10 cellular contexts compared by ENCODE assay signal in the genomic region with DNA sequence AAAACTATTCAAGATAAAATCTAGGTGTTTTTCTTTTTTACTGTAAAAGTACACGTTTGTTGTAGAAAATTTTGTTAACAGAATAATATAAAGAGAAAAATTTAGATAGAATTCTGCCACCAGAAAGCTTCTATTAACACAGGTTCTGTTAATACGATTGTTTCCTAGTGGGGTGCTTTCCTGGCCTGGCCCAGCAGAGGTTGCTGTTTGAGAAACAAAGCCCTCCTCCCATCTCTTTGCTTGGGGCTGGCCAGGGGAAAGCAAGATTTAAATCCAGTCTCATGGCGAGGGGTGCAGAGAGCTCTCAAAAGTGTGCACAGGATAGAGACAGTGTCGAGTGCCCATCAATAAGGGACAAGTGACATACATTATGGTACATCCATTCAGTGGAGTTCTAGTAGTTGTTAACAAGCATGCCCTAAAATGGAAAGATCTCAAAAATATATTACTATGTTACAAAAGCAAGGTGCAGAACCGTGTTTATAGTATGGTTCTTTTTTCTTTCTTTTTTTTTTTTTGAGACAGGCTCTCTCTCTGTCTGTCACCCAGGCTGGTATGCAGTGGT. TPM values are rescaled to one million over a fixed set of nuclear protein-coding genes. Genes with fewer than 3 reads are reported as not detected.
DNase-seq lines count a peak whose midpoint lies in the region; ATAC-seq and TF ChIP-seq lines count a peak whose summit lies in the region.
"Had no signal": no experiment of that assay in that cellular context is flagged by ENCODE, and none has a peak within 500 bp of the region (broad histone marks: within the 10 kb centered on the region; RNA-seq: fewer than 3 reads in every experiment).

No MANE protein-coding gene starts in this region.

- no peak overlapping the region for H3K4me2 ChIP-seq in mammary epithelial cell (ENCODE audit: insufficient read depth, low read depth, low read length)

- no peak overlapping the region for H3K27ac ChIP-seq in mammary epithelial cell (ENCODE audit: insufficient read depth, low read depth, low read length)
- no peak overlapping the region for H3K27ac ChIP-seq in suprapubic skin
- no peak overlapping the region for H3K27ac ChIP-seq in tibial nerve
- H3K27ac ChIP-seq: SK-N-MC had no signal

- H3K36me3 ChIP-seq in mammary epithelial cell (ENCODE audit: insufficient read depth, low read length) (no peaks in the 10 kb centered on the region), suprapubic skin (no peaks in the 10 kb centered on the region), tibial nerve (no peaks in the 10 kb centered on the region)

- TF ChIP-seq EP300 in suprapubic skin (IDR thresholded peaks at IDR 0.05): no peak
- no peak for TF ChIP-seq EP300 in tibial nerve (IDR thresholded peaks at IDR 0.05)

- no TSS peak for BruUV-seq in mammary epithelial cell (replicated peaks; lab: Mats Ljungman, UMichigan)

- dilution Hi-C loops in mammary epithelial cell (cut with HindIII; ENCODE audit: low sequenced_read_pairs): no loop called here

- DNase-seq in activated CD4-positive, alpha-beta T cell treated with anti-CD3 and anti-CD28 coated beads, Interleukin-2, amount 10 ng/mL, durations not matched to agents 7 days and 5 days: peak; percentile 14
- DNase-seq in activated CD4-positive, alpha-beta T cell treated with anti-CD3 and anti-CD28 coated beads for 1 hour: no peak
- DNase-seq in HT-29 (ENCODE audit: low spot score) (peak; percentile 20), mammary epithelial cell (no peak), suprapubic skin (ENCODE audit: low spot score in 2 of 2) (no peak), NCI-H2107 (lab: John Stamatoyannopoulos, UW) (no peak), tibial nerve (ENCODE audit: low spot score in 2 of 2) (no peak)
- DNase-seq in stimulated activated naive B cell treated with anti-CD40 and anti-IgM and Interleukin-4, amounts not matched to agents 10 μg/mL and 1 μg/mL and 100 μg/mL, for 72 hours: no peak

- CTCF ChIA-PET in activated CD4-positive, alpha-beta T cell treated with anti-CD3 and anti-CD28 coated beads, Interleukin-2, amount 10 ng/mL, durations not matched to agents 7 days and 5 days (lab: Charles Lee): interaction anchor here (0.5 to 1.9 kb wide), 7 partner anchors 10 to 132 kb away, joined by 3 to 5 read pairs (median 4); no protein-coding TSS in a partner anchor
- CTCF ChIA-PET in mammary epithelial cell (lab: Charles Lee; ENCODE audit: low non-redundant PET): interaction anchor here (0.6 kb wide), 3 partner anchors 91 to 207 kb away, joined by 3 to 7 read pairs (median 4); a partner anchor contains a TSS

- H3K27ac Mint-ChIP-seq in activated CD4-positive, alpha-beta T cell treated with anti-CD3 and anti-CD28 coated beads, Interleukin-2, amount 10 ng/mL, durations not matched to agents 7 days and 5 days: no peak overlapping the region
- no peak overlapping the region for H3K27ac Mint-ChIP-seq in stimulated activated naive B cell treated with anti-CD40 and anti-IgM and Interleukin-4, amounts not matched to agents 10 μg/mL and 1 μg/mL and 100 μg/mL, for 72 hours

- TF ChIP-seq POLR2A in suprapubic skin (IDR thresholded peaks at IDR 0.05) (no peak), tibial nerve (IDR thresholded peaks at IDR 0.05) (no peak)

- H3K79me2 ChIP-seq in mammary epithelial cell (ENCODE audit: insufficient read depth, low read length): no peaks in the 10 kb centered on the region

- H3K9me3 ChIP-seq in mammary epithelial cell (replicated peaks; ENCODE audit: insufficient read depth, low read length) (no peaks in the 10 kb centered on the region), suprapubic skin (no peaks in the 10 kb centered on the region), tibial nerve (no peaks in the 10 kb centered on the region)
- H3K9me3 ChIP-seq: Caco-2 had no signal

- POLR2A ChIA-PET in activated CD4-positive, alpha-beta T cell treated with anti-CD3 and anti-CD28 coated beads, Interleukin-2, amount 10 ng/mL, durations not matched to agents 7 days and 5 days (lab: Charles Lee): no interaction called here

- peaks cover 3% of the 10 kb centered on the region for H3K4me1 Mint-ChIP-seq in activated CD4-positive, alpha-beta T cell treated with anti-CD3 and anti-CD28 coated beads, Interleukin-2, amount 10 ng/mL, durations not matched to agents 7 days and 5 days
- peaks cover 7 to 22% of the 10 kb centered on the region in 2 donors for H3K4me1 Mint-ChIP-seq in stimulated activated naive B cell treated with anti-CD40 and anti-IgM and Interleukin-4, amounts not matched to agents 10 μg/mL and 1 μg/mL and 100 μg/mL, for 72 hours

- in situ Hi-C loops in mammary epithelial cell (cut with MboI; ENCODE audit: low sequenced_read_pairs in 2 of 2): no loop called here

- intact Hi-C loops in mammary epithelial cell (cut with micrococcal nuclease): loop anchor here (1.0 to 5.0 kb wide), 2 partner anchors 132 to 206 kb away; a partner anchor contains a TSS

- H4K20me1 ChIP-seq in mammary epithelial cell (ENCODE audit: insufficient read depth, low read length): no peaks in the 10 kb centered on the region

- WGBS in mammary epithelial cell (ENCODE audit: low coverage, missing lambda C conversion rate): 51% methylated on average over 5 of the region's 5 CpGs
- WGBS in suprapubic skin: 68% methylated on average over 5 of the region's 5 CpGs
- 50 to 60% methylated on average over 5 of the region's 5 CpGs for WGBS in tibial nerve, 2 donors

- no peak overlapping the region for H3K4me3 Mint-ChIP-seq in activated CD4-positive, alpha-beta T cell treated with anti-CD3 and anti-CD28 coated beads, Interleukin-2, amount 10 ng/mL, durations not matched to agents 7 days and 5 days
- H3K4me3 Mint-ChIP-seq in stimulated activated naive B cell treated with anti-CD40 and anti-IgM and Interleukin-4, amounts not matched to agents 10 μg/mL and 1 μg/mL and 100 μg/mL, for 72 hours: no peak overlapping the region

- ATAC-seq in stimulated activated naive B cell treated with anti-CD40 and anti-IgM and Interleukin-4, amounts not matched to agents 10 μg/mL and 1 μg/mL and 100 μg/mL, for 72 hours (replicated peaks): peak; percentile 42 to 50

- no peaks in the 10 kb centered on the region for H3K9me3 Mint-ChIP-seq in activated CD4-positive, alpha-beta T cell treated with anti-CD3 and anti-CD28 coated beads, Interleukin-2, amount 10 ng/mL, durations not matched to agents 7 days and 5 days
- H3K9me3 Mint-ChIP-seq in stimulated activated naive B cell treated with anti-CD40 and anti-IgM and Interleukin-4, amounts not matched to agents 10 μg/mL and 1 μg/mL and 100 μg/mL, for 72 hours: no peaks in the 10 kb centered on the region

- H3K4me3 ChIP-seq in mammary epithelial cell (replicated peaks in 1 of 3; ENCODE audit: insufficient read depth in 1 of 3, low read depth in 2 of 3, low read length in 3 of 3): no peak overlapping the region
- no peak overlapping the region for H3K4me3 ChIP-seq in suprapubic skin
- H3K4me3 ChIP-seq in tibial nerve: no peak overlapping the region
- H3K4me3 ChIP-seq: SK-N-MC had no signal

- peaks cover 16% of the 10 kb centered on the region for H3K27me3 Mint-ChIP-seq in activated CD4-positive, alpha-beta T cell treated with anti-CD3 and anti-CD28 coated beads, Interleukin-2, amount 10 ng/mL, durations not matched to agents 7 days and 5 days
- H3K27me3 Mint-ChIP-seq in stimulated activated naive B cell treated with anti-CD40 and anti-IgM and Interleukin-4, amounts not matched to agents 10 μg/mL and 1 μg/mL and 100 μg/mL, for 72 hours: no peaks in the 10 kb centered on the region

- no peak overlapping the region for H3K9ac ChIP-seq in mammary epithelial cell (ENCODE audit: insufficient read depth, low read length)

- no peak overlapping the region for H2AFZ ChIP-seq in mammary epithelial cell (ENCODE audit: low read depth, low read length)

- peak; percentile 25 to 50 for TF ChIP-seq CTCF in mammary epithelial cell (conservative IDR thresholded peaks at IDR 0.05 in 1 of 2, IDR thresholded peaks at IDR 0.05 in 1 of 2; ENCODE audit: extremely low read depth in 1 of 2, insufficient read depth in 1 of 2, low read depth in 1 of 2, low read length in 2 of 2)
- TF ChIP-seq CTCF in suprapubic skin (IDR thresholded peaks at IDR 0.05): no peak
- TF ChIP-seq CTCF in tibial nerve (IDR thresholded peaks at IDR 0.05): no peak

- no peaks in the 10 kb centered on the region for H3K36me3 Mint-ChIP-seq in activated CD4-positive, alpha-beta T cell treated with anti-CD3 and anti-CD28 coated beads, Interleukin-2, amount 10 ng/mL, durations not matched to agents 7 days and 5 days (ENCODE audit: low read depth)
- H3K36me3 Mint-ChIP-seq in stimulated activated naive B cell treated with anti-CD40 and anti-IgM and Interleukin-4, amounts not matched to agents 10 μg/mL and 1 μg/mL and 100 μg/mL, for 72 hours: no peaks in the 10 kb centered on the region

- H3K4me1 ChIP-seq in mammary epithelial cell (ENCODE audit: insufficient read depth, low read length): no peaks in the 10 kb centered on the region
- H3K4me1 ChIP-seq in suprapubic skin: no peaks in the 10 kb centered on the region
- H3K4me1 ChIP-seq in tibial nerve: peaks cover 0 to 5% (median 0%) of the 10 kb centered on the region in 4 donors
- H3K4me1 ChIP-seq: Caco-2 had no signal

- H3K27me3 ChIP-seq in mammary epithelial cell (ENCODE audit: insufficient read depth, low read length) (no peaks in the 10 kb centered on the region), suprapubic skin (no peaks in the 10 kb centered on the region), tibial nerve (no peaks in the 10 kb centered on the region)

RNA-seq across cellular contexts. Expression of a gene that starts 14.6 kb away (rescaled TPM):
- total RNA-seq in activated CD4-positive, alpha-beta T cell treated with anti-CD3 and anti-CD28 coated beads, Interleukin-2, amount 10 ng/mL, durations not matched to agents 7 days and 5 days: 10 to 100 TPM; 19.0 to 19.8 TPM
- 20.0 and 20.5 TPM in 2 replicates for total RNA-seq in HT-29 (2014; rRNA removed; shearing (Covaris generic))
- total RNA-seq in mammary epithelial cell (10 to 100 TPM; 50.3 to 53.2 TPM), suprapubic skin (10 to 100 TPM; 38.0 to 64.5 (median 42.4) TPM), tibial nerve (10 to 100 TPM; 41.4 to 54.9 (median 45.4) TPM)
- 21.4 TPM for polyA plus RNA-seq in mammary epithelial cell
- 27.1 TPM for polyA minus RNA-seq in mammary epithelial cell

RNA-seq across cellular contexts. Expression of a gene that starts 22.4 kb away (rescaled TPM):
- total RNA-seq in activated CD4-positive, alpha-beta T cell treated with anti-CD3 and anti-CD28 coated beads, Interleukin-2, amount 10 ng/mL, durations not matched to agents 7 days and 5 days: not detected
- total RNA-seq in HT-29 (2014; rRNA removed; shearing (Covaris generic)): not detected in 2 replicates
- total RNA-seq in mammary epithelial cell: not detected
- not detected for polyA plus RNA-seq in mammary epithelial cell
- not detected for polyA minus RNA-seq in mammary epithelial cell
- total RNA-seq in suprapubic skin: under 1 TPM in 1 of 4 donors, not detected in 3; 0.45 TPM
- total RNA-seq in tibial nerve: not detected
- total RNA-seq: Caco-2 had no signal

Comparison
In these comparisons a context has a peak if more than half of its experiments do, and no peak if none do; other contexts are left out.
1. DNase-seq: peak in activated CD4-positive, alpha-beta T cell treated with anti-CD3 and anti-CD28 coated beads, Interleukin-2, amount 10 ng/mL, durations not matched to agents 7 days and 5 days (single experiment) and HT-29 (single experiment); none in activated CD4-positive, alpha-beta T cell treated with anti-CD3 and anti-CD28 coated beads for 1 hour (single experiment), mammary epithelial cell (single experiment), stimulated activated naive B cell treated with anti-CD40 and anti-IgM and Interleukin-4, amounts not matched to agents 10 μg/mL and 1 μg/mL and 100 μg/mL, for 72 hours (single experiment), suprapubic skin (0 of 2), NCI-H2107 (single experiment) and tibial nerve (0 of 2).
2. CTCF ChIP-seq: peak in mammary epithelial cell (2 of 2); none in suprapubic skin (0 of 2) and tibial nerve (0 of 5).